In genomic region chr1:230976825-230977747, GRCh38 we compare ENCODE assay signal across 7 cellular contexts. TPM values are rescaled to one million over a fixed set of nuclear protein-coding genes. Genes with fewer than 3 reads are reported as not detected.
DNase-seq lines count a peak whose midpoint lies in the region; ATAC-seq, FAIRE-seq and TF ChIP-seq lines count a peak whose summit lies in the region.

No MANE protein-coding gene starts in this region.

- peaks cover 0 to 25% (median 8%) of the 10 kb centered on the region in 4 experiments; a peak in 5 of 7 replicates for H3K27me3 ChIP-seq in H1 (replicated peaks in 1 of 4; ENCODE audit: control insufficient read depth in 3 of 4, extremely low read depth in 1 of 4, insufficient read depth in 3 of 4, low read length in 3 of 4)
- H3K27me3 ChIP-seq in rectal smooth muscle tissue (ENCODE audit: control insufficient read depth, insufficient read depth, low read length), result no peaks in the 10 kb centered on the region

- no peaks in the 10 kb centered on the region for H3K79me1 ChIP-seq in H1 (ENCODE audit: low read depth, low read length)

- H3K4me3 ChIP-seq in H1 (ENCODE audit: extremely low read depth in 1 of 4, insufficient read depth in 2 of 4, low read depth in 3 of 4, low read length in 4 of 4), result peak overlapping the region in 2 of 4 experiments; percentile 50 to 93; a peak in 2 of 8 replicates
- peak overlapping the region; percentile 77 for H3K4me3 ChIP-seq in rectal smooth muscle tissue (ENCODE audit: low read length)

- H3K56ac ChIP-seq in H1 (replicated peaks; ENCODE audit: insufficient read length, low read depth, low read length), result no peak overlapping the region

- peak overlapping the region in 2 of 3 donors; percentile 92 to 95 for H3K4me3 Mint-ChIP-seq in T-cell

- WGBS in H1 (ENCODE audit: extremely low coverage in 1 of 2, insufficient coverage in 1 of 2, insufficient read length in 1 of 2, insufficient replicate concordance in 2 of 2, low coverage in 1 of 2, low lambda C conversion rate in 2 of 2, missing lambda C conversion rate in 1 of 2), 2 experiments, result 87% methylated on average over 14 of the region's 14 CpGs; no CpG with 5 or more reads in 1 of the 2 experiments

- no peak overlapping the region for H2BK120ac ChIP-seq in H1 (replicated peaks; ENCODE audit: low read depth, low read length)

- no peaks in the 10 kb centered on the region for H3K9me3 Mint-ChIP-seq in T-cell

- no peak overlapping the region for H3K14ac ChIP-seq in H1 (ENCODE audit: insufficient read length)

- peaks cover 6 to 20% of the 10 kb centered on the region in 2 experiments for H4K20me1 ChIP-seq in H1 (replicated peaks in 1 of 2; ENCODE audit: control insufficient read depth in 1 of 2, insufficient read depth in 2 of 2, low read length in 2 of 2)

- H3K27me3 Mint-ChIP-seq in T-cell, result no peaks in the 10 kb centered on the region

- H3K36me3 Mint-ChIP-seq in T-cell, result peaks cover 9% of the 10 kb centered on the region

- POLR2A ChIA-PET in T-cell (lab: Charles Lee) (interaction anchor here in 1 of 2 donors (0.7 kb wide), 1 partner anchor 43 kb away, joined by 4 read pairs; no protein-coding TSS in a partner anchor), H1 (lab: Charles Lee; ENCODE audit: partially characterized antibody) (interaction anchor here (0.7 to 1.3 kb wide), 2 partner anchors 8 to 186 kb away, joined by 3 to 9 read pairs; no protein-coding TSS in a partner anchor)

- no peak overlapping the region for H4K8ac ChIP-seq in H1 (ENCODE audit: extremely low read depth, insufficient read depth, low read length)

- H3K9me3 ChIP-seq in H1 (ENCODE audit: insufficient read depth in 2 of 2, low read depth in 1 of 2, low read length in 1 of 2), result no peaks in the 10 kb centered on the region

- no peaks in the 10 kb centered on the region; a peak in 1 of 4 replicates for H3K79me2 ChIP-seq in H1 (ENCODE audit: control insufficient read depth in 1 of 2, insufficient read depth in 2 of 2, low read length in 2 of 2)

- H2BK20ac ChIP-seq in H1 (ENCODE audit: low read length), result no peak overlapping the region

- no peak overlapping the region for H2BK5ac ChIP-seq in H1 (ENCODE audit: low read depth, low read length)

- peaks cover 51 to 55% (median 54%) of the 10 kb centered on the region in 3 donors for H3K4me1 Mint-ChIP-seq in T-cell

- TF ChIP-seq RAD21 in H1 (IDR thresholded peaks at IDR 0.05 in 1 of 2, conservative IDR thresholded peaks at IDR 0.05 in 1 of 2; ENCODE audit: low read depth in 2 of 2, low read length in 2 of 2), result no peak

- H2BK12ac ChIP-seq in H1 (ENCODE audit: low read depth, low read length), result no peak overlapping the region

- H3K9ac ChIP-seq in H1 (replicated peaks in 1 of 4; ENCODE audit: extremely low read depth in 1 of 4, low read depth in 3 of 4, low read length in 3 of 4) (no peak overlapping the region), rectal smooth muscle tissue (ENCODE audit: low read length) (no peak overlapping the region)

- CTCF ChIA-PET in T-cell (lab: Charles Lee), result interaction anchor here in 1 of 2 donors (0.6 to 0.7 kb wide), 3 partner anchors 8 to 1162 kb away, joined by 3 read pairs; no protein-coding TSS in a partner anchor
- CTCF ChIA-PET in H1 (lab: Charles Lee; ENCODE audit: partially characterized antibody), result interaction anchor here (0.7 to 1.5 kb wide), 5 partner anchors 38 to 234 kb away, joined by 3 to 4 read pairs (median 3); no protein-coding TSS in a partner anchor

- H3K18ac ChIP-seq in H1 (ENCODE audit: extremely low read depth, low read length), result no peak overlapping the region

- H3K4ac ChIP-seq in H1 (replicated peaks; ENCODE audit: insufficient read length, low read depth, low read length), result no peak overlapping the region

- H3K23ac ChIP-seq in H1 (ENCODE audit: insufficient read length), result no peak overlapping the region

- peak in 3 of 4 experiments; percentile 3 to 37 (median 5) for ATAC-seq in T-cell (replicated peaks in 1 of 4)

- TF ChIP-seq EP300 in H1 (IDR thresholded peaks at IDR 0.05; ENCODE audit: borderline replicate concordance in 1 of 2, low read depth in 2 of 2, low read length in 2 of 2), result no peak

- no peak overlapping the region for H2AFZ ChIP-seq in H1 (ENCODE audit: low read length)

- TF ChIP-seq CTCF in H1 (IDR thresholded peaks at IDR 0.05; ENCODE audit: control extremely low read depth in 1 of 3, insufficient read depth in 1 of 3, low read depth in 1 of 3, low read length in 3 of 3), result no peak

- H2BK15ac ChIP-seq in H1 (ENCODE audit: low read length), result no peak overlapping the region

- H3K4me2 ChIP-seq in H1 (ENCODE audit: insufficient read depth in 1 of 2, low read depth in 2 of 2, low read length in 2 of 2), result peak overlapping the region; percentile 64 to 80; a peak in 3 of 4 replicates

- no peaks in the 10 kb centered on the region; a peak in 1 of 8 replicates for H3K36me3 ChIP-seq in H1 (ENCODE audit: control insufficient read depth in 2 of 4, insufficient read depth in 4 of 4, low read length in 3 of 4)
- H3K36me3 ChIP-seq in rectal smooth muscle tissue (ENCODE audit: control insufficient read depth, insufficient read depth, low read length), result no peaks in the 10 kb centered on the region

- H3K27ac Mint-ChIP-seq in T-cell, result peak overlapping the region; percentile 95 to 98

- no peak for FAIRE-seq in H1 (lab: Jason Lieb, UNC)
- no peak for FAIRE-seq in H54 (lab: Jason Lieb, UNC)

- no peak overlapping the region for H4K91ac ChIP-seq in H1 (replicated peaks; ENCODE audit: insufficient read length, low read length)

- H3K23me2 ChIP-seq in H1 (ENCODE audit: low read depth, low read length), result peaks cover 6% of the 10 kb centered on the region

- H2AK5ac ChIP-seq in H1 (ENCODE audit: low read depth, low read length), result no peak overlapping the region

- H3K4me1 ChIP-seq in H1 (replicated peaks in 1 of 4; ENCODE audit: control insufficient read depth in 3 of 4, insufficient read depth in 4 of 4, low read length in 3 of 4) (peaks cover 0 to 5% (median 2%) of the 10 kb centered on the region in 4 experiments; a peak in 3 of 7 replicates), rectal smooth muscle tissue (ENCODE audit: control insufficient read depth, insufficient read depth, low read length) (peaks cover 9% of the 10 kb centered on the region)

- H3K27ac ChIP-seq in H1 (ENCODE audit: low read depth, low read length) (no peak overlapping the region), rectal smooth muscle tissue (ENCODE audit: low read depth, low read length) (no peak overlapping the region)

- H4K5ac ChIP-seq in H1 (ENCODE audit: insufficient read length, low read depth, low read length), result no peak overlapping the region

- peak; percentile 49 for DNase-seq in HT-29 (ENCODE audit: low spot score)
- peak in 33 of 34 experiments; percentile 9 to 68 (median 33) for DNase-seq in T-cell
- no peak for DNase-seq in H1 (ENCODE audit: low read depth in 1 of 2, low spot score in 2 of 2)
- DNase-seq in SKM-1 (lab: John Stamatoyannopoulos, UW; ENCODE audit: unreplicated experiment), result no peak
- no peak for DNase-seq in NCI-H1930 (lab: John Stamatoyannopoulos, UW)
- DNase-seq in H54 (ENCODE audit: insufficient read length, low spot score), result no peak

- no peak for TF ChIP-seq POLR2A in H1 (IDR thresholded peaks at IDR 0.05; ENCODE audit: control extremely low read depth in 1 of 2, low read depth in 2 of 2, low read length in 2 of 2)
- no peak for TF ChIP-seq POLR2A in H54 (IDR thresholded peaks at IDR 0.05; ENCODE audit: low read depth, low read length)

RNA-seq across cellular contexts. Expression of gene TTC13, which starts 1.6 kb away (rescaled TPM):
- total RNA-seq in HT-29 (2014; rRNA removed; shearing (Covaris generic)), result 15.0 and 23.7 TPM in 2 replicates
- 10 to 100 TPM; 39.7 to 44.9 (median 42.2) TPM for total RNA-seq in T-cell
- total RNA-seq in H1 (2021; fragmentation: NEBNext Ultra II Directional; extraction: Animal tissue kit (Norgen Biotek cat#: 25700)), result 7.1 and 8.3 TPM in 2 replicates
- 2.5 and 3.1 TPM in 2 replicates for polyA plus RNA-seq in H1 (2011; rRNA removed)
- polyA plus RNA-seq in H1 (2011; cell fraction: cytosol; rRNA removed), result 3.7 TPM
- 5.5 TPM for polyA plus RNA-seq in H1 (2011; cell fraction: nucleus; rRNA removed)
- polyA plus RNA-seq in H1 (2012, experiment 1 of 2), result 4.8 to 9.4 TPM (median 5.6 TPM) in 4 replicates
- polyA plus RNA-seq in H1 (2012, experiment 2 of 2), result 0.60 TPM
- polyA plus RNA-seq in H1 (2013, experiment 1 of 2), result 9.8 TPM
- polyA plus RNA-seq in H1 (2013, experiment 2 of 2), result 8.2 TPM
- polyA minus RNA-seq in H1 (2011; rRNA and poly(A)+ RNA removed), result 6.8 and 8.9 TPM in 2 replicates
- 2.7 TPM for polyA minus RNA-seq in H1 (2011; cell fraction: cytosol; rRNA and poly(A)+ RNA removed)
- polyA minus RNA-seq in H1 (2011; cell fraction: nucleus; rRNA and poly(A)+ RNA removed), result 9.7 TPM

RNA-seq across cellular contexts. Expression of gene ARV1, which starts 1.8 kb away (rescaled TPM):
- total RNA-seq in HT-29 (2014; rRNA removed; shearing (Covaris generic)), result 5.9 and 6.3 TPM in 2 replicates
- total RNA-seq in T-cell, result 10 to 100 TPM in 3 of 5 donors, 1 to 10 TPM in 2; 6.7 to 13.2 (median 10.0) TPM
- 12.0 and 13.1 TPM in 2 replicates for total RNA-seq in H1 (2021; fragmentation: NEBNext Ultra II Directional; extraction: Animal tissue kit (Norgen Biotek cat#: 25700))
- polyA plus RNA-seq in H1 (2011; rRNA removed), result 6.9 and 13.4 TPM in 2 replicates
- polyA plus RNA-seq in H1 (2011; cell fraction: cytosol; rRNA removed), result 16.5 TPM
- polyA plus RNA-seq in H1 (2011; cell fraction: nucleus; rRNA removed), result 3.6 TPM
- 10.6 to 15.0 TPM (median 12.0 TPM) in 4 replicates for polyA plus RNA-seq in H1 (2012, experiment 1 of 2)
- polyA plus RNA-seq in H1 (2012, experiment 2 of 2), result 2.2 TPM
- 21.7 TPM for polyA plus RNA-seq in H1 (2013, experiment 1 of 2)
- polyA plus RNA-seq in H1 (2013, experiment 2 of 2), result 27.2 TPM
- polyA minus RNA-seq in H1 (2011; rRNA and poly(A)+ RNA removed), result 6.8 and 9.2 TPM in 2 replicates
- polyA minus RNA-seq in H1 (2011; cell fraction: cytosol; rRNA and poly(A)+ RNA removed), result 3.8 TPM
- polyA minus RNA-seq in H1 (2011; cell fraction: nucleus; rRNA and poly(A)+ RNA removed), result 6.0 TPM

Comparison
In these comparisons a context has a peak if more than half of its experiments do, and no peak if none do; other contexts are left out.
1. DNase-seq: peak in HT-29 (single experiment) and T-cell (33 of 34); none in H1 (0 of 2), SKM-1 (single experiment), NCI-H1930 (0 of 2) and H54 (single experiment).